In the genomic region with DNA sequence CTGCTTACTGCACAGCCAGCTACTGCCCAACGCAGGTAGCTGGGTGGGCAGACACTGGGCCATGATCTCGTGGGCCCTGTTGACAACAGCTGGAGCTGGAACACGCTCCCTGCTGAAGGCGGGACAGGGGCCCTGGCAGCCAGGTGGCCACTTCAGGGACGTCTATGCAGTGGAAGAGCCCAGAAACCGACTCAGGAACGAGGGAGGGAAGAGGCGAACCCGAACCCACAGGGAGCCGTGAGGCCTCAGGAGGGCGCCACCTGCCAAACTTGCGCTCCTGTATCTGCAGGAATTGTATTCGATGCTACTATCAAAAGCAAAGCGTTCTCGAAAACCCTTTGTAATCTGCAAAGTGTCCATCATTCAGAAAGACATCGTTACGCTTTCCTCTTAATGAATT, we compare ENCODE assay signal across 9 cellular contexts.
DNase-seq lines count a peak whose midpoint lies in the region; ATAC-seq and TF ChIP-seq lines count a peak whose summit lies in the region.
"Had no signal": no experiment of that assay in that cellular context is flagged by ENCODE, and none has a peak within 500 bp of the region (broad histone marks: within the 10 kb centered on the region; RNA-seq: fewer than 3 reads in every experiment).

No MANE protein-coding gene starts in this region.

- DNase-seq in activated CD4-positive, alpha-beta T cell treated with anti-CD3 and anti-CD28 coated beads for 24 hours (ENCODE audit: low read depth in 2 of 2): peak; percentile 7 to 19
- no peak for DNase-seq in activated CD4-positive, alpha-beta T cell treated with anti-CD3 and anti-CD28 coated beads, Interleukin-2, amount 10 ng/mL, durations not matched to agents 7 days and 5 days
- no peak for DNase-seq in HFFc6
- no peak for DNase-seq in astrocyte of the cerebellum (ENCODE audit: low read depth)
- peak; percentile 44 for DNase-seq in stimulated activated CD4-positive, alpha-beta T cell treated with anti-CD3 and anti-CD28 coated beads, Interleukin-15, amount 100 ng/mL, for 24 hours
- DNase-seq in occipital lobe (lab: John Stamatoyannopoulos, UW): no peak
- DNase-seq: C1 segment of cervical spinal cord had no signal

- POLR2A ChIA-PET in activated CD4-positive, alpha-beta T cell treated with anti-CD3 and anti-CD28 coated beads, Interleukin-2, amount 10 ng/mL, durations not matched to agents 7 days and 5 days (lab: Charles Lee): no interaction called here

- no peaks in the 10 kb centered on the region for H3K9me3 Mint-ChIP-seq in activated CD4-positive, alpha-beta T cell treated with anti-CD3 and anti-CD28 coated beads, Interleukin-2, amount 10 ng/mL, durations not matched to agents 7 days and 5 days
- H3K9me3 Mint-ChIP-seq in HFFc6: peaks cover 11% of the 10 kb centered on the region

- no peaks in the 10 kb centered on the region for H3K4me1 Mint-ChIP-seq in activated CD4-positive, alpha-beta T cell treated with anti-CD3 and anti-CD28 coated beads, Interleukin-2, amount 10 ng/mL, durations not matched to agents 7 days and 5 days
- H3K4me1 Mint-ChIP-seq in HFFc6 (ENCODE audit: low read depth): no peaks in the 10 kb centered on the region

- no peaks in the 10 kb centered on the region for H3K36me3 Mint-ChIP-seq in activated CD4-positive, alpha-beta T cell treated with anti-CD3 and anti-CD28 coated beads, Interleukin-2, amount 10 ng/mL, durations not matched to agents 7 days and 5 days (ENCODE audit: low read depth)
- H3K36me3 Mint-ChIP-seq in HFFc6 (ENCODE audit: low read depth): peaks cover 23% of the 10 kb centered on the region

- no peaks in the 10 kb centered on the region for H3K27me3 Mint-ChIP-seq in activated CD4-positive, alpha-beta T cell treated with anti-CD3 and anti-CD28 coated beads, Interleukin-2, amount 10 ng/mL, durations not matched to agents 7 days and 5 days
- H3K27me3 Mint-ChIP-seq in HFFc6 (ENCODE audit: insufficient read depth): peaks cover 3% of the 10 kb centered on the region; the same call in 1 of the 2 replicates

- CTCF ChIA-PET in activated CD4-positive, alpha-beta T cell treated with anti-CD3 and anti-CD28 coated beads, Interleukin-2, amount 10 ng/mL, durations not matched to agents 7 days and 5 days (lab: Charles Lee): interaction anchor here (1.2 kb wide), 1 partner anchor 11 kb away, joined by 3 read pairs; no protein-coding TSS in a partner anchor

- no peak overlapping the region for H3K27ac Mint-ChIP-seq in activated CD4-positive, alpha-beta T cell treated with anti-CD3 and anti-CD28 coated beads, Interleukin-2, amount 10 ng/mL, durations not matched to agents 7 days and 5 days
- H3K27ac Mint-ChIP-seq in HFFc6: no peak overlapping the region

- TF ChIP-seq CTCF in HFFc6 (IDR thresholded peaks at IDR 0.05): peak; percentile 35
- TF ChIP-seq CTCF in astrocyte of the cerebellum (IDR thresholded peaks at IDR 0.05; ENCODE audit: low read depth, low read length, missing control alignments): peak; percentile 9

- in situ Hi-C loops in astrocyte of the cerebellum (cut with HindIII; ENCODE audit: low sequenced_read_pairs): no loop called here

- H3K4me3 ChIP-seq in astrocyte of the cerebellum (ENCODE audit: low read depth, low read length): no peak overlapping the region

- no peak overlapping the region for H3K4me3 Mint-ChIP-seq in activated CD4-positive, alpha-beta T cell treated with anti-CD3 and anti-CD28 coated beads, Interleukin-2, amount 10 ng/mL, durations not matched to agents 7 days and 5 days
- H3K4me3 Mint-ChIP-seq in HFFc6: no peak overlapping the region

- ATAC-seq in HG02973 (IDR thresholded peaks at IDR 0.05; ENCODE audit: unreplicated experiment): no peak
- ATAC-seq in HG02840 (IDR thresholded peaks at IDR 0.05; ENCODE audit: low FRiP score, unreplicated experiment): no peak

Comparison
In these comparisons a context has a peak if more than half of its experiments do, and no peak if none do; other contexts are left out.
1. DNase-seq: peak in activated CD4-positive, alpha-beta T cell treated with anti-CD3 and anti-CD28 coated beads for 24 hours (2 of 2) and stimulated activated CD4-positive, alpha-beta T cell treated with anti-CD3 and anti-CD28 coated beads, Interleukin-15, amount 100 ng/mL, for 24 hours (single experiment); none in activated CD4-positive, alpha-beta T cell treated with anti-CD3 and anti-CD28 coated beads, Interleukin-2, amount 10 ng/mL, durations not matched to agents 7 days and 5 days (single experiment), HFFc6 (single experiment), astrocyte of the cerebellum (single experiment) and occipital lobe (single experiment).